Comparison of ENCODE assay signal across 15 cellular contexts in genomic region chr15:60752973-60753720, GRCh38.
DNase-seq lines count a peak whose midpoint lies in the region; ATAC-seq, FAIRE-seq and TF ChIP-seq lines count a peak whose summit lies in the region.
"Had no signal": no experiment of that assay in that cellular context is flagged by ENCODE, and none has a peak within 500 bp of the region (broad histone marks: within the 10 kb centered on the region; RNA-seq: fewer than 3 reads in every experiment).

No MANE protein-coding gene starts in this region.

- H3K4me3 ChIP-seq in Karpas-422 (ENCODE audit: low read length) (no peak overlapping the region), HepG2 (replicated peaks in 1 of 3; ENCODE audit: insufficient read depth in 1 of 3, low read depth in 2 of 3, low read length in 3 of 3) (peak overlapping the region; percentile 4 to 44 (median 15); a peak in 4 of 6 replicates), skeletal muscle tissue (ENCODE audit: low read length in 3 of 3) (peak overlapping the region; percentile 44 to 58 (median 57))

- WGBS in HepG2 (ENCODE audit: low lambda C conversion rate), result 18% methylated on average over 11 of the region's 11 CpGs

- no peak for TF ChIP-seq CTCF in HepG2 (CRISPR knock-in tag; IDR thresholded peaks at IDR 0.05)

- H2AFZ ChIP-seq in Karpas-422 (ENCODE audit: low read length), result no peak overlapping the region
- no peak overlapping the region for H2AFZ ChIP-seq in HepG2 (ENCODE audit: low read length)

- peak; percentile 34 for FAIRE-seq in HepG2 (lab: Jason Lieb, UNC)

- H4K20me1 ChIP-seq in Karpas-422 (ENCODE audit: insufficient read depth, low read depth, low read length) (no peaks in the 10 kb centered on the region), HepG2 (ENCODE audit: insufficient read depth, low read length) (no peaks in the 10 kb centered on the region)

- H3K27ac ChIP-seq in Karpas-422 (ENCODE audit: low read length) (no peak overlapping the region), caudate nucleus (ENCODE audit: low read depth, low read length) (peak overlapping the region; percentile 9), HepG2 (ENCODE audit: extremely low read length, insufficient read depth, low read length) (peak overlapping the region; percentile 93), skeletal muscle tissue (ENCODE audit: low read depth, low read length) (peak overlapping the region; percentile 66)
- H3K27ac ChIP-seq: HL-60 had no signal

- TF ChIP-seq POLR2A in HepG2 (IDR thresholded peaks at IDR 0.05; ENCODE audit: insufficient read depth in 1 of 2, low read depth in 2 of 2, low read length in 2 of 2), result no peak

- POLR2A ChIA-PET in HepG2 (lab: Yijun Ruan, JAX), result interaction anchor here (1.0 to 1.8 kb wide), 5 partner anchors 12 to 162 kb away, joined by 3 to 8 read pairs (median 4); no protein-coding TSS in a partner anchor

- BruUV-seq in HepG2 (replicated peaks; lab: Mats Ljungman, UMichigan), result TSS peak; percentile 91

- TF ChIP-seq RAD21 in HepG2 (CRISPR knock-in tag; IDR thresholded peaks at IDR 0.05), result no peak

- in situ Hi-C loops in HepG2 (cut with HindIII; ENCODE audit: extremely low pct_ligation_motif_present, low pct_unique_long_range_greater_than_20kb), result no loop called here

- H3K79me2 ChIP-seq in Karpas-422 (ENCODE audit: low read length) (no peaks in the 10 kb centered on the region), HepG2 (ENCODE audit: insufficient read depth, low read length) (no peaks in the 10 kb centered on the region)

- no peak overlapping the region for H3K9ac ChIP-seq in Karpas-422 (ENCODE audit: low read length)
- peak overlapping the region; percentile 69 for H3K9ac ChIP-seq in HepG2 (ENCODE audit: insufficient read depth, low read depth, low read length)
- peak overlapping the region; percentile 34 to 63 (median 39) for H3K9ac ChIP-seq in skeletal muscle tissue (ENCODE audit: low read depth in 1 of 3, low read length in 3 of 3)

- ATAC-seq in HepG2, result peak; percentile 68
- ATAC-seq in sciatic nerve, result no peak
- ATAC-seq in HG03520 (IDR thresholded peaks at IDR 0.05; ENCODE audit: unreplicated experiment), result no peak
- no peak for ATAC-seq in HG02970 (IDR thresholded peaks at IDR 0.05; ENCODE audit: low FRiP score, unreplicated experiment)
- ATAC-seq: activated CD8-positive, alpha-beta T cell treated with anti-CD3 and anti-CD28 coated beads, Interleukin-2, amount 10 ng/mL, durations not matched to agents 7 days and 5 days; PC-3 had no signal

- no peaks in the 10 kb centered on the region for H3K9me2 ChIP-seq in Karpas-422 (replicated peaks; ENCODE audit: insufficient read depth, low read length)

- no peaks in the 10 kb centered on the region for H3K4me1 ChIP-seq in Karpas-422 (ENCODE audit: low read length)
- peaks cover 82% of the 10 kb centered on the region for H3K4me1 ChIP-seq in HepG2 (ENCODE audit: insufficient read depth, low read length)
- H3K4me1 ChIP-seq in skeletal muscle tissue (ENCODE audit: control insufficient read depth in 3 of 3, insufficient read depth in 3 of 3, low read length in 3 of 3), result peaks cover 10 to 16% (median 15%) of the 10 kb centered on the region in 3 donors

- H3K4me2 ChIP-seq in Karpas-422 (ENCODE audit: low read depth, low read length, poor library complexity, severe bottlenecking), result no peak overlapping the region
- peak overlapping the region; percentile 76 for H3K4me2 ChIP-seq in HepG2 (ENCODE audit: low read depth, low read length)

- TF ChIP-seq EP300 in HepG2 (IDR thresholded peaks at IDR 0.05; ENCODE audit: low read depth in 2 of 2, low read length in 2 of 2) (peak in 1 of 2 experiments; percentile 22; a peak in 1 of 4 replicates), HepG2 (CRISPR knock-in tag; IDR thresholded peaks at IDR 0.05; ENCODE audit: borderline replicate concordance) (no peak)

- CTCF ChIA-PET in HepG2 (lab: Yijun Ruan, JAX; ENCODE audit: low intra/inter-chr PET ratio, low total read pairs), result no interaction called here

- H3K9me3 ChIP-seq in Karpas-422 (ENCODE audit: low read length), result no peaks in the 10 kb centered on the region
- no peaks in the 10 kb centered on the region for H3K9me3 ChIP-seq in HepG2 (ENCODE audit: low read length)
- no peaks in the 10 kb centered on the region for H3K9me3 ChIP-seq in skeletal muscle tissue (ENCODE audit: control insufficient read depth in 3 of 3, low read length in 3 of 3)

- intact Hi-C loops in HepG2 (cut with micrococcal nuclease; ENCODE audit: unreplicated experiment), result loop anchor here (1.0 kb wide), 1 partner anchor 18 kb away; no protein-coding TSS in a partner anchor
- intact Hi-C loops in sciatic nerve (cut with DNase I), result no loop called here

- DNase-seq in Karpas-422, result peak; percentile 10
- DNase-seq in caudate nucleus (lab: John Stamatoyannopoulos, UW), result no peak
- peak; percentile 60 for DNase-seq in HepG2 (ENCODE audit: low spot score)
- DNase-seq in sciatic nerve (ENCODE audit: low spot score), result no peak
- no peak for DNase-seq in NCI-H2107 (lab: John Stamatoyannopoulos, UW)
- DNase-seq: activated CD8-positive, alpha-beta T cell treated with anti-CD3 and anti-CD28 coated beads, Interleukin-2, amount 10 ng/mL, durations not matched to agents 7 days and 5 days; endodermal cell; islet precursor cell; NCI-H1436 treated with DMSO at 0.1 percent for 48 hours; NCI-H446; PC-3 had no signal

- H3K27me3 ChIP-seq in Karpas-422 (ENCODE audit: low read length), result no peaks in the 10 kb centered on the region
- H3K27me3 ChIP-seq in HepG2 (ENCODE audit: control insufficient read depth in 1 of 2, insufficient read depth in 2 of 2, low read length in 2 of 2), result no peaks in the 10 kb centered on the region
- no peaks in the 10 kb centered on the region for H3K27me3 ChIP-seq in skeletal muscle tissue (ENCODE audit: control insufficient read depth in 3 of 3, insufficient read depth in 3 of 3, low read length in 3 of 3)

- H3K36me3 ChIP-seq in Karpas-422 (ENCODE audit: insufficient read depth, low read length), result no peaks in the 10 kb centered on the region
- H3K36me3 ChIP-seq in HepG2 (replicated peaks in 1 of 2; ENCODE audit: control insufficient read depth in 1 of 2, insufficient read depth in 2 of 2, low read length in 2 of 2), result no peaks in the 10 kb centered on the region
- H3K36me3 ChIP-seq in skeletal muscle tissue (ENCODE audit: control insufficient read depth in 3 of 3, insufficient read depth in 3 of 3, low read length in 3 of 3), result no peaks in the 10 kb centered on the region

TF ChIP-seq in HepG2, 621 proteins besides CTCF, POLR2A, EP300 and RAD21 (continues in another document):
- peak; percentile 26; the same call in 1 of the 2 replicates for TF ChIP-seq ZNF281 (CRISPR knock-in tag; IDR thresholded peaks at IDR 0.05; ENCODE audit: borderline replicate concordance)
- peak; percentile 23; the same call in 1 of the 2 replicates for TF ChIP-seq ZFY (CRISPR knock-in tag; IDR thresholded peaks at IDR 0.05)
- TF ChIP-seq ETV5 (CRISPR knock-in tag; IDR thresholded peaks at IDR 0.05; ENCODE audit: borderline replicate concordance), result 0 out of 2 replicates have a peak, but pooled peaks have one; percentile 37
- TF ChIP-seq NFYB (CRISPR knock-in tag; IDR thresholded peaks at IDR 0.05), result no peak
- 0 out of 2 replicates have a peak, but pooled peaks have one; percentile 25 for TF ChIP-seq THAP11 (CRISPR knock-in tag; IDR thresholded peaks at IDR 0.05)
- TF ChIP-seq ETS1 (CRISPR knock-in tag; IDR thresholded peaks at IDR 0.05), result no peak
- TF ChIP-seq GATAD2A (CRISPR knock-in tag; IDR thresholded peaks at IDR 0.05), result peak; percentile 55
- TF ChIP-seq HHEX (CRISPR knock-in tag; IDR thresholded peaks at IDR 0.05), result 0 out of 2 replicates have a peak, but pooled peaks have one; percentile 20
- no peak for TF ChIP-seq ZNF501 (CRISPR knock-in tag; IDR thresholded peaks at IDR 0.05)
- peak; percentile 87 for TF ChIP-seq ZMYM2 (CRISPR knock-in tag; IDR thresholded peaks at IDR 0.05)

Comparison
In these comparisons a context has a peak if more than half of its experiments do, and no peak if none do; other contexts are left out.
1. DNase-seq: peak in Karpas-422 (single experiment) and HepG2 (single experiment); none in caudate nucleus (0 of 61), sciatic nerve (single experiment) and NCI-H2107 (single experiment).